ENCODE assay signal across 29 cellular contexts in genomic region chr14:72524230-72524629, GRCh38.
"Had no signal": no experiment of that assay in that cellular context is flagged by ENCODE, and none has a peak within 500 bp of the region (broad histone marks: within the 10 kb centered on the region; RNA-seq: fewer than 3 reads in every experiment).

No MANE protein-coding gene starts in this region.

- H3K4me3 ChIP-seq: psoas muscle, sigmoid colon, smooth muscle cell, thyroid gland, upper lobe of right lung had no signal

- H3K4me3 Mint-ChIP-seq: activated naive CD4-positive, alpha-beta T cell treated with anti-CD3 and anti-CD28 coated beads, Interleukin-2, amount 50 U/mL, for 24 hours; neural crest cell; stimulated activated memory B cell treated with anti-CD40 and anti-IgM and Interleukin-4, amounts not matched to agents 10 μg/mL and 1 μg/mL and 100 μg/mL, for 72 hours; stimulated activated naive CD8-positive, alpha-beta T cell treated with anti-CD3 and anti-CD28 coated beads, Interleukin-15, amount 100 ng/mL, for 72 hours; T-helper 2 cell treated with Interferon-gamma antibody and Interleukin-4, amounts not matched to agents 5 μg/mL and 100 μg/mL, for 36 hours had no signal

- H3K9me3 ChIP-seq: sigmoid colon, thyroid gland, upper lobe of right lung had no signal

- H3K4me2 ChIP-seq: smooth muscle cell had no signal

- H3K4me1 ChIP-seq: psoas muscle, thyroid gland had no signal

- H3K36me3 Mint-ChIP-seq: activated naive CD4-positive, alpha-beta T cell treated with anti-CD3 and anti-CD28 coated beads, Interleukin-2, amount 50 U/mL, for 24 hours had no signal

- H3K27me3 ChIP-seq: sigmoid colon, thyroid gland, upper lobe of right lung had no signal

- H3K27me3 Mint-ChIP-seq: activated naive CD4-positive, alpha-beta T cell treated with anti-CD3 and anti-CD28 coated beads, Interleukin-2, amount 50 U/mL, for 24 hours; naive B cell; stimulated activated memory B cell treated with anti-CD40 and anti-IgM and Interleukin-4, amounts not matched to agents 10 μg/mL and 1 μg/mL and 100 μg/mL, for 72 hours had no signal

- H3K36me3 ChIP-seq: sigmoid colon, upper lobe of right lung had no signal

- DNase-seq: activated CD4-positive, alpha-beta T cell treated with anti-CD3 and anti-CD28 coated beads for 4 hours; activated CD4-positive, alpha-beta T cell treated with anti-CD3 and anti-CD28 coated beads, Interleukin-2, amount 50 U/mL, for 4 hours; activated CD8-positive, alpha-beta memory T cell treated with anti-CD3 and anti-CD28 coated beads, Interleukin-2, amount 50 U/mL, for 4 hours; activated gamma-delta T cell; activated T-cell treated with anti-CD3 and anti-CD28 coated beads, Interleukin-2, amount 50 U/mL, for 1 hour; anterior cingulate cortex; dermis blood vessel endothelial cell; effector CD4-positive, alpha-beta T cell; left cardiac atrium; left ventricle myocardium superior; naive B cell; nucleus accumbens; psoas muscle; sigmoid colon; stimulated activated CD4-positive, alpha-beta T cell treated with anti-CD3 and anti-CD28 coated beads, Interleukin-1b, Interleukin-23, amount 100 ng/mL, for 48 hours; stimulated activated CD4-positive, alpha-beta T cell treated with anti-CD3 and anti-CD28 coated beads, Interleukin-4, amount 100 ng/mL, for 4 hours; stimulated activated CD8-positive, alpha-beta memory T cell treated with anti-CD3 and anti-CD28 coated beads, Interleukin-4, amount 100 ng/mL, for 48 hours; stimulated activated naive CD8-positive, alpha-beta T cell treated with anti-CD3 and anti-CD28 coated beads, Interleukin-15, amount 100 ng/mL, for 72 hours; T-helper 1 cell; thyroid gland; upper lobe of right lung had no signal

- H3K9ac ChIP-seq: parathyroid adenoma had no signal

- ATAC-seq: psoas muscle; stimulated activated memory B cell treated with anti-CD40 and anti-IgM and Interleukin-4, amounts not matched to agents 10 μg/mL and 1 μg/mL and 100 μg/mL, for 72 hours; stimulated activated naive CD8-positive, alpha-beta T cell treated with anti-CD3 and anti-CD28 coated beads, Interleukin-15, amount 100 ng/mL, for 72 hours; upper lobe of right lung had no signal

- H3K27ac ChIP-seq: epithelial cell of prostate, parathyroid adenoma, psoas muscle, sigmoid colon, thyroid gland, upper lobe of right lung, VCaP had no signal

- H3K79me2 ChIP-seq: parathyroid adenoma had no signal

- H3K27ac Mint-ChIP-seq: activated naive CD4-positive, alpha-beta T cell treated with anti-CD3 and anti-CD28 coated beads, Interleukin-2, amount 50 U/mL, for 24 hours; stimulated activated memory B cell treated with anti-CD40 and anti-IgM and Interleukin-4, amounts not matched to agents 10 μg/mL and 1 μg/mL and 100 μg/mL, for 72 hours; stimulated activated naive CD8-positive, alpha-beta T cell treated with anti-CD3 and anti-CD28 coated beads, Interleukin-15, amount 100 ng/mL, for 72 hours; T-helper 2 cell treated with Interferon-gamma antibody and Interleukin-4, amounts not matched to agents 5 μg/mL and 100 μg/mL, for 36 hours had no signal

- H2AFZ ChIP-seq: parathyroid adenoma had no signal
